Comparison of ENCODE assay signal across 23 cellular contexts in the genomic region with DNA sequence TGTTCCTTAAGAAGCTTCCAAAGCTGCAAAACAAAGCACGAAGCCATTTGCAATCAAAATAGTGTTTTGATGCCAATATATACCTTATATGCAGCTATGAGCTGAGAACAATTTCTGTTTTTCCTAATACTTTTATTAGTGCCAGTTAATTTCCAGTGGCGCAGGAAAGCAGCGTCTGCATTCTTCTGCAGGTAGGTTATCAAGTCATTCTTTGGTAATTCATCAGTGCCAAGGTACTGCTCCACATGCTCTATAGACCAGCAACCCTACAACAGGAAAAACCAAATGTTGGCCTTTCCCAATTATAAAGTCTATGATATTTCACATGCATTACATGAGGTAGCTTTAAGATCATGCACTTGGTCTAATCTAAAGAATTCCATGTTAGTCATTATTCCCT.
DNase-seq lines count a peak whose midpoint lies in the region; ATAC-seq, FAIRE-seq and TF ChIP-seq lines count a peak whose summit lies in the region.
"Had no signal": no experiment of that assay in that cellular context is flagged by ENCODE, and none has a peak within 500 bp of the region (broad histone marks: within the 10 kb centered on the region; RNA-seq: fewer than 3 reads in every experiment).

No MANE protein-coding gene starts in this region.

- H3K4me3 ChIP-seq in GM12878, result no peak overlapping the region
- H3K4me3 ChIP-seq: A549; BLaER1 treated with 17β-estradiol and CSF1 and Interleukin-3, amounts not matched to agents 10 nM and 100 nM had no signal

- H3K36me3 ChIP-seq in GM12878 (ENCODE audit: control insufficient read depth in 2 of 2, insufficient read depth in 2 of 2, low read length in 1 of 2), result peaks cover 3 to 32% of the 10 kb centered on the region in 2 experiments

- H3K36me3 Mint-ChIP-seq in activated T-cell treated with anti-CD3 and anti-CD28 coated beads, Interleukin-2, amount 50 U/mL, for 24 hours (ENCODE audit: low read depth), result peaks cover 91% of the 10 kb centered on the region

- no peaks in the 10 kb centered on the region for H3K27me3 Mint-ChIP-seq in activated T-cell treated with anti-CD3 and anti-CD28 coated beads, Interleukin-2, amount 50 U/mL, for 24 hours
- H3K27me3 Mint-ChIP-seq: B cell; CD4-positive, alpha-beta T cell had no signal

- no peaks in the 10 kb centered on the region for H3K9me3 ChIP-seq in GM12878 (replicated peaks; ENCODE audit: control insufficient read depth, insufficient read depth, low read length)
- H3K9me3 ChIP-seq: A549; BLaER1 treated with 17β-estradiol and CSF1 and Interleukin-3, amounts not matched to agents 10 nM and 100 nM; Caco-2 had no signal

- no peak for TF ChIP-seq RAD21 in GM12878 (IDR thresholded peaks at IDR 0.05; ENCODE audit: insufficient read depth, low read depth, low read length)

- no peak for DNase-seq in activated T-cell treated with anti-CD3 and anti-CD28 coated beads, Interleukin-2, amount 50 U/mL, for 24 hours
- no peak for DNase-seq in activated T-cell treated with anti-CD3 and anti-CD28 coated beads, Interleukin-2, amount 50 U/mL, for 48 hours
- no peak for DNase-seq in HTR-8/SVneo (ENCODE audit: insufficient read length, low spot score)
- no peak for DNase-seq in GM12878 (ENCODE audit: low read depth, low spot score)
- DNase-seq in stimulated activated CD4-positive, alpha-beta T cell treated with anti-CD3 and anti-CD28 coated beads, Interleukin-2, amount 100 ng/mL, for 24 hours, result no peak
- no peak for DNase-seq in NCI-H1694 treated with DMSO at 0.1 percent for 48 hours (lab: John Stamatoyannopoulos, UW)
- DNase-seq: AML-193; Caco-2; Calu3; CD4-positive, alpha-beta T cell; CD8-positive, alpha-beta T cell; DMS79 treated with DMSO at 0.1 percent for 48 hours; GF-D8 had no signal

- H3K9ac ChIP-seq in GM12878 (ENCODE audit: control insufficient read depth, insufficient read depth, low read length), result no peak overlapping the region
- H3K9ac ChIP-seq: BLaER1 treated with 17β-estradiol and CSF1 and Interleukin-3, amounts not matched to agents 10 nM and 100 nM had no signal

- TSS peak; percentile 27 for BruUV-seq in GM12878 (replicated peaks; lab: Mats Ljungman, UMichigan)

- RAD21 ChIA-PET in GM12878 (lab: Charles Lee; ENCODE audit: unreplicated experiment), result interaction anchor here (0.6 kb wide), 1 partner anchor 981 kb away, joined by 3 read pairs; no protein-coding TSS in a partner anchor

- SMC1A ChIA-PET in GM12878 (lab: Charles Lee; ENCODE audit: uncharacterized antibody, unreplicated experiment), result no interaction called here

- H3K4me3 Mint-ChIP-seq in activated T-cell treated with anti-CD3 and anti-CD28 coated beads, Interleukin-2, amount 50 U/mL, for 24 hours, result no peak overlapping the region
- H3K4me3 Mint-ChIP-seq: B cell; CD4-positive, alpha-beta T cell; CD8-positive, alpha-beta T cell had no signal

- peak overlapping the region; percentile 33 for H3K27ac Mint-ChIP-seq in activated T-cell treated with anti-CD3 and anti-CD28 coated beads, Interleukin-2, amount 50 U/mL, for 24 hours
- H3K27ac Mint-ChIP-seq: B cell; CD4-positive, alpha-beta T cell; CD8-positive, alpha-beta T cell had no signal

- TF ChIP-seq POLR2A in GM12878 (IDR thresholded peaks at IDR 0.05; ENCODE audit: low read depth, low read length), result no peak

- intact Hi-C loops in GM12878 (cut with micrococcal nuclease; ENCODE audit: unreplicated experiment), result no loop called here

- in situ Hi-C loops in GM12878 (cut with MboI), result no loop called here

- TF ChIP-seq CTCF in GM12878 (IDR thresholded peaks at IDR 0.05 in 2 of 3, conservative IDR thresholded peaks at IDR 0.05 in 1 of 3; ENCODE audit: control insufficient read depth in 2 of 3, extremely low read depth in 1 of 3, insufficient read depth in 1 of 3, low read depth in 3 of 3, low read length in 3 of 3), result no peak

- ATAC-seq in GM12878, result no peak
- ATAC-seq: A549; CD8-positive, alpha-beta T cell had no signal

- FAIRE-seq in HTR-8/SVneo (lab: Jason Lieb, UNC) (peak; percentile 23), GM12878 (lab: Jason Lieb, UNC) (no peak)
- FAIRE-seq: A549, D721Med, G401.6, GM12892, GM18507, GM19239 had no signal

- H4K20me1 ChIP-seq in GM12878 (ENCODE audit: control insufficient read depth, insufficient read depth), result no peaks in the 10 kb centered on the region

- POLR2A ChIA-PET in GM12878 (lab: Charles Lee), result no interaction called here

- no peak overlapping the region for H2AFZ ChIP-seq in GM12878 (ENCODE audit: control insufficient read depth, low read depth, low read length)

- H3K27ac ChIP-seq in GM12878 (ENCODE audit: control insufficient read depth, insufficient read depth), result no peak overlapping the region
- H3K27ac ChIP-seq: 22Rv1; A549; BLaER1 treated with 17β-estradiol and CSF1 and Interleukin-3, amounts not matched to agents 10 nM and 100 nM; C4-2B had no signal

- no peak overlapping the region for H3K4me2 ChIP-seq in GM12878 (ENCODE audit: control insufficient read depth, insufficient read depth)
- H3K4me2 ChIP-seq: A549; BLaER1 treated with 17β-estradiol and CSF1 and Interleukin-3, amounts not matched to agents 10 nM and 100 nM had no signal

- H3K9me3 Mint-ChIP-seq in activated T-cell treated with anti-CD3 and anti-CD28 coated beads, Interleukin-2, amount 50 U/mL, for 24 hours, result no peaks in the 10 kb centered on the region
- H3K9me3 Mint-ChIP-seq: CD4-positive, alpha-beta T cell; CD8-positive, alpha-beta T cell had no signal

- 100% methylated on average over 3 of the region's 3 CpGs for WGBS in GM12878 (ENCODE audit: insufficient coverage, insufficient replicate concordance, low lambda C conversion rate, missing lambda C conversion rate)

- TF ChIP-seq EP300 in GM12878 (IDR thresholded peaks at IDR 0.05; ENCODE audit: borderline replicate concordance in 1 of 2, control insufficient read depth in 1 of 2, low read depth in 2 of 2, low read length in 2 of 2), result no peak

- no peaks in the 10 kb centered on the region for H3K4me1 ChIP-seq in GM12878 (ENCODE audit: control insufficient read depth, insufficient read depth, low read length)
- H3K4me1 ChIP-seq: A549; BLaER1 treated with 17β-estradiol and CSF1 and Interleukin-3, amounts not matched to agents 10 nM and 100 nM; Caco-2 had no signal

- no peaks in the 10 kb centered on the region for H3K4me1 Mint-ChIP-seq in activated T-cell treated with anti-CD3 and anti-CD28 coated beads, Interleukin-2, amount 50 U/mL, for 24 hours (ENCODE audit: low read depth)
- H3K4me1 Mint-ChIP-seq: B cell had no signal

- no peaks in the 10 kb centered on the region for H3K27me3 ChIP-seq in GM12878 (replicated peaks in 1 of 2; ENCODE audit: control insufficient read depth in 2 of 2, insufficient read depth in 2 of 2, low read length in 1 of 2)
- H3K27me3 ChIP-seq: BLaER1 treated with 17β-estradiol and CSF1 and Interleukin-3, amounts not matched to agents 10 nM and 100 nM had no signal

- CTCF ChIA-PET in GM12878 (lab: Yijun Ruan, JAX), result no interaction called here

- no peaks in the 10 kb centered on the region for H3K79me2 ChIP-seq in GM12878 (ENCODE audit: control insufficient read depth, insufficient read depth, low read length)

TF ChIP-seq in GM12878, 131 proteins besides CTCF, POLR2A, EP300 and RAD21:
- TF ChIP-seq NRF1 (conservative IDR thresholded peaks at IDR 0.05; ENCODE audit: low read depth, low read length) (no peak), NR2C1 (IDR thresholded peaks at IDR 0.05) (no peak)
